8 cellular contexts compared by ENCODE assay signal in the genomic region with DNA sequence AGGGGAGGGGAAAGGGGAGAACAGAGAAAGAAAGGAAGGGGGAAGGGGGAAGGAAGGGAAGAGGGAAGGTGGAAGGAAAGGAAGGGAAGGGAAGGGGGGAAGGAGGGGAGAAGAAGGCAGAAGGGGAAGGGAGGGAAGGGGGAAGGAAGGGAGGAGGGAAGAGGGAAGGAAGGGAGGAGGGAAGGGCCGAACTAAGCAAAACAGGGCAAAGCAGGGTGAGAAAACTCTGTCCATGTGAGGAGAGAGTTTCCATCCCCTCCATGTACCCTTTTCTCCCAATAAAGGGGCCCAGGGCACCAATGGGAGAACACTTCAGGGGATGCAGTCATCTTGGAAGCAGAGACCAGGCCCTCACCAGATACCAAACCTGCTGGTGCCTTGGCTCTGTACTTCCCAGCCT.
"Had no signal": no experiment of that assay in that cellular context is flagged by ENCODE, and none has a peak within 500 bp of the region (broad histone marks: within the 10 kb centered on the region; RNA-seq: fewer than 3 reads in every experiment).

No MANE protein-coding gene starts in this region.

- DNase-seq: GDM1, GF-D8 had no signal

- H3K4me3 ChIP-seq: GM12878 had no signal

- ATAC-seq: GM12878 had no signal

- FAIRE-seq: G401.6, GM12878, GM12891, GM12892, GM18507, GM19239 had no signal
